8 cellular contexts compared by ENCODE assay signal in the genomic region with DNA sequence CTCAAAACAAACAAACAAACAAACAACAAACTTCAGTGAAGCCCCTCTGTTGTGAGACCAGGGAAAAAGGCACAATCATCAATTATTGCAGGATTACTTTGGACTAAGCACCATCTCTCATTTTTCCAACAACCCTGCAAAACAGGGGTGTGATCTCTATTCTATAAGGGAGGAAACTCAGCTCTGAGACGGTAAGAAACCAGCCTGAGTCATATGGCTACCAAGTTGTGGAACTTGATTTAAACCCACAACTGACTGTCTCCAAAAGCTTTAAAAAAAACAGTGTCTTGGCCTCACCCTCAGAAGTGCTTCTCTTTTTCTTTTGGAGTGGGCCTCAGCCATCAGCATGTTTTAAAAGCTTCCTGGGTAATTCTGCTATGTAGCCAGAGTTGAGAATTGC. TPM values are rescaled to one million over a fixed set of nuclear protein-coding genes. Genes with fewer than 3 reads are reported as not detected.
DNase-seq lines count a peak whose midpoint lies in the region; ATAC-seq, FAIRE-seq and TF ChIP-seq lines count a peak whose summit lies in the region.

No MANE protein-coding gene starts in this region.

- TF ChIP-seq RAD21 in HepG2 (CRISPR knock-in tag; IDR thresholded peaks at IDR 0.05): no peak

- no peak overlapping the region for H3K56ac ChIP-seq in mesendoderm (ENCODE audit: low read length)

- FAIRE-seq in HepG2 (lab: Jason Lieb, UNC): no peak

- H3K4me2 ChIP-seq in HepG2 (ENCODE audit: low read depth, low read length) (no peak overlapping the region), mesendoderm (ENCODE audit: low read length) (no peak overlapping the region)

- no peaks in the 10 kb centered on the region for H4K20me1 ChIP-seq in HepG2 (ENCODE audit: insufficient read depth, low read length)

- H2BK5ac ChIP-seq in mesendoderm (ENCODE audit: low read length): no peak overlapping the region

- 83% methylated on average over 1 of the region's 1 CpG for WGBS in right lobe of liver (ENCODE audit: insufficient coverage, low coverage, low lambda C conversion rate, missing lambda C conversion rate)
- 100% methylated on average over 1 of the region's 1 CpG for WGBS in HepG2 (ENCODE audit: low lambda C conversion rate)
- no CpG with 5 or more reads among the region's 1 CpG for WGBS in mesendoderm (ENCODE audit: extremely low coverage, insufficient coverage, low lambda C conversion rate)

- H3K23ac ChIP-seq in mesendoderm (ENCODE audit: low read length): no peak overlapping the region

- H2AK5ac ChIP-seq in mesendoderm (ENCODE audit: low read length): no peak overlapping the region

- H2BK15ac ChIP-seq in mesendoderm (replicated peaks; ENCODE audit: low read depth): no peak overlapping the region

- POLR2A ChIA-PET in HepG2 (lab: Yijun Ruan, JAX): no interaction called here

- ATAC-seq in right lobe of liver (peak; percentile 22 to 58 (median 49)), HepG2 (no peak), HG03354 (IDR thresholded peaks at IDR 0.05; ENCODE audit: poor library complexity, severe bottlenecking, unreplicated experiment) (peak; percentile 84), GM19324 (IDR thresholded peaks at IDR 0.05; ENCODE audit: low FRiP score, unreplicated experiment) (no peak)
- peak; percentile 94 for ATAC-seq in stimulated activated memory B cell treated with anti-CD40 and anti-IgM and Interleukin-4, amounts not matched to agents 10 μg/mL and 1 μg/mL and 100 μg/mL, for 72 hours

- CTCF ChIA-PET in HepG2 (lab: Yijun Ruan, JAX; ENCODE audit: low intra/inter-chr PET ratio, low total read pairs): no interaction called here

- peaks cover 4% of the 10 kb centered on the region for H3K9me3 Mint-ChIP-seq in stimulated activated memory B cell treated with anti-CD40 and anti-IgM and Interleukin-4, amounts not matched to agents 10 μg/mL and 1 μg/mL and 100 μg/mL, for 72 hours

- TF ChIP-seq POLR2A in right lobe of liver (IDR thresholded peaks at IDR 0.05): no peak
- no peak for TF ChIP-seq POLR2A in HepG2 (IDR thresholded peaks at IDR 0.05; ENCODE audit: insufficient read depth in 1 of 2, low read depth in 2 of 2, low read length in 2 of 2)

- H3K79me2 ChIP-seq in HepG2 (ENCODE audit: insufficient read depth, low read length): no peaks in the 10 kb centered on the region
- no peaks in the 10 kb centered on the region for H3K79me2 ChIP-seq in mesendoderm (ENCODE audit: control insufficient read depth, insufficient read depth, low read length)

- H3K27me3 ChIP-seq in right lobe of liver: no peaks in the 10 kb centered on the region
- no peaks in the 10 kb centered on the region for H3K27me3 ChIP-seq in HepG2 (ENCODE audit: control insufficient read depth in 1 of 2, insufficient read depth in 2 of 2, low read length in 2 of 2)
- no peaks in the 10 kb centered on the region for H3K27me3 ChIP-seq in mesendoderm (ENCODE audit: insufficient read depth, low read length, poor library complexity)

- H3K36me3 Mint-ChIP-seq in stimulated activated memory B cell treated with anti-CD40 and anti-IgM and Interleukin-4, amounts not matched to agents 10 μg/mL and 1 μg/mL and 100 μg/mL, for 72 hours: peaks cover 27% of the 10 kb centered on the region

- H3K4me3 Mint-ChIP-seq in stimulated activated memory B cell treated with anti-CD40 and anti-IgM and Interleukin-4, amounts not matched to agents 10 μg/mL and 1 μg/mL and 100 μg/mL, for 72 hours: no peak overlapping the region

- no peak overlapping the region for H3K27ac Mint-ChIP-seq in stimulated activated memory B cell treated with anti-CD40 and anti-IgM and Interleukin-4, amounts not matched to agents 10 μg/mL and 1 μg/mL and 100 μg/mL, for 72 hours

- H3K9me3 ChIP-seq in right lobe of liver (no peaks in the 10 kb centered on the region), HepG2 (ENCODE audit: low read length) (peaks cover 8% of the 10 kb centered on the region; the same call in 1 of the 2 replicates)

- H3K4me1 Mint-ChIP-seq in stimulated activated memory B cell treated with anti-CD40 and anti-IgM and Interleukin-4, amounts not matched to agents 10 μg/mL and 1 μg/mL and 100 μg/mL, for 72 hours: peaks cover 33% of the 10 kb centered on the region

- no peak overlapping the region for H2AFZ ChIP-seq in HepG2 (ENCODE audit: low read length)

- H3K18ac ChIP-seq in mesendoderm (ENCODE audit: low read length): no peak overlapping the region

- H3K4ac ChIP-seq in mesendoderm (ENCODE audit: low read depth, low read length): no peak overlapping the region

- H2BK120ac ChIP-seq in mesendoderm (ENCODE audit: low read depth, low read length): no peak overlapping the region

- no peak for TF ChIP-seq CTCF in right lobe of liver (IDR thresholded peaks at IDR 0.05)
- no peak for TF ChIP-seq CTCF in HepG2 (CRISPR knock-in tag; IDR thresholded peaks at IDR 0.05)
- TF ChIP-seq CTCF in astrocyte of the spinal cord (IDR thresholded peaks at IDR 0.05; ENCODE audit: low read depth, low read length): no peak

- peaks cover 0 to 4% (median 0%) of the 10 kb centered on the region in 4 donors for H3K4me1 ChIP-seq in right lobe of liver
- H3K4me1 ChIP-seq in HepG2 (ENCODE audit: insufficient read depth, low read length): peaks cover 13% of the 10 kb centered on the region
- H3K4me1 ChIP-seq in mesendoderm (ENCODE audit: control insufficient read depth, low read depth, low read length): no peaks in the 10 kb centered on the region

- BruUV-seq in HepG2 (replicated peaks; lab: Mats Ljungman, UMichigan): no TSS peak

- H3K27ac ChIP-seq in right lobe of liver (no peak overlapping the region), HepG2 (ENCODE audit: extremely low read length, insufficient read depth, low read length) (no peak overlapping the region), mesendoderm (ENCODE audit: low read depth, low read length) (no peak overlapping the region)

- H3K27me3 Mint-ChIP-seq in stimulated activated memory B cell treated with anti-CD40 and anti-IgM and Interleukin-4, amounts not matched to agents 10 μg/mL and 1 μg/mL and 100 μg/mL, for 72 hours: no peaks in the 10 kb centered on the region

- no peaks in the 10 kb centered on the region for H3K36me3 ChIP-seq in right lobe of liver
- peaks cover 5 to 20% of the 10 kb centered on the region in 2 experiments; a peak in 4 of 5 replicates for H3K36me3 ChIP-seq in HepG2 (replicated peaks in 1 of 2; ENCODE audit: control insufficient read depth in 1 of 2, insufficient read depth in 2 of 2, low read length in 2 of 2)
- no peaks in the 10 kb centered on the region for H3K36me3 ChIP-seq in mesendoderm (ENCODE audit: control insufficient read depth, insufficient read depth, low read length)

- H4K5ac ChIP-seq in mesendoderm (ENCODE audit: low read length): no peak overlapping the region

- H3K9ac ChIP-seq in HepG2 (ENCODE audit: insufficient read depth, low read depth, low read length) (no peak overlapping the region), mesendoderm (ENCODE audit: low read length) (no peak overlapping the region)

- H3K4me3 ChIP-seq in right lobe of liver (no peak overlapping the region), HepG2 (replicated peaks in 1 of 3; ENCODE audit: insufficient read depth in 1 of 3, low read depth in 2 of 3, low read length in 3 of 3) (no peak overlapping the region), astrocyte of the spinal cord (ENCODE audit: low read depth, low read length) (no peak overlapping the region), mesendoderm (ENCODE audit: low read length) (no peak overlapping the region)

- H3K79me1 ChIP-seq in mesendoderm (ENCODE audit: low read length): no peaks in the 10 kb centered on the region

- DNase-seq in right lobe of liver: no peak
- no peak for DNase-seq in HepG2 (ENCODE audit: low spot score)
- peak; percentile 53 for DNase-seq in astrocyte of the spinal cord (ENCODE audit: low read depth, low spot score)
- no peak for DNase-seq in nucleus accumbens (lab: John Stamatoyannopoulos, UW)
- no peak for DNase-seq in mesendoderm

- in situ Hi-C loops in HepG2 (cut with HindIII; ENCODE audit: extremely low pct_ligation_motif_present, low pct_unique_long_range_greater_than_20kb): no loop called here
- in situ Hi-C loops in astrocyte of the spinal cord (cut with HindIII; ENCODE audit: low sequenced_read_pairs): no loop called here

- no peak overlapping the region for H4K8ac ChIP-seq in mesendoderm (ENCODE audit: low read depth, low read length)

- TF ChIP-seq EP300 in HepG2 (IDR thresholded peaks at IDR 0.05; ENCODE audit: low read depth in 2 of 2, low read length in 2 of 2) (no peak), HepG2 (CRISPR knock-in tag; IDR thresholded peaks at IDR 0.05; ENCODE audit: borderline replicate concordance) (no peak)

- intact Hi-C loops in right lobe of liver (cut with DNase I) (no loop called here), HepG2 (cut with micrococcal nuclease; ENCODE audit: unreplicated experiment) (no loop called here)

TF ChIP-seq in HepG2, 621 proteins besides CTCF, POLR2A, EP300 and RAD21 (continues in another document):
- TF ChIP-seq ELF4 (CRISPR knock-in tag; IDR thresholded peaks at IDR 0.05; ENCODE audit: borderline replicate concordance) (no peak), ZNF839 (CRISPR knock-in tag; IDR thresholded peaks at IDR 0.05; ENCODE audit: borderline replicate concordance) (no peak)

RNA-seq across cellular contexts. Expression of gene RIN3, which starts 49.8 kb away (rescaled TPM):
- 10 to 100 TPM; 10.7 to 20.4 (median 18.9) TPM for total RNA-seq in right lobe of liver
- total RNA-seq in HepG2 (2016; rRNA removed; fragmentation: Illumina TruSeq; extraction: Trizol): 2.3 and 2.9 TPM in 2 replicates
- 2.3 and 2.7 TPM in 2 replicates for total RNA-seq in HepG2 (2016; cell fraction: cytosol; rRNA removed; fragmentation: Illumina TruSeq; extraction: Trizol; ENCODE audit: low read depth)
- 2.0 and 2.8 TPM in 2 replicates for total RNA-seq in HepG2 (2016; cell fraction: insoluble cytoplasmic fraction; rRNA removed; fragmentation: Illumina TruSeq; extraction: Trizol)
- 4.4 and 4.7 TPM in 2 replicates for total RNA-seq in HepG2 (2016; cell fraction: membrane; rRNA removed; fragmentation: Illumina TruSeq; extraction: Trizol)
- total RNA-seq in HepG2 (2016; cell fraction: nucleus; rRNA removed; fragmentation: Illumina TruSeq; extraction: Trizol): 5.1 and 7.2 TPM in 2 replicates
- polyA plus RNA-seq in HepG2 (2011; rRNA removed): 3.5 and 3.6 TPM in 2 replicates
- polyA plus RNA-seq in HepG2 (2011; cell fraction: cytosol; rRNA removed): 1.6 and 2.1 TPM in 2 replicates
- polyA plus RNA-seq in HepG2 (2011; cell fraction: nucleus; rRNA removed): 7.0 TPM in 2 replicates
- polyA plus RNA-seq in HepG2 (2012): 5.6 and 6.5 TPM in 2 replicates
- polyA plus RNA-seq in HepG2 (2016; cell fraction: cytosol; fragmentation: Illumina TruSeq; extraction: Trizol; ENCODE audit: low read depth): 6.3 and 6.8 TPM in 2 replicates
- 7.0 and 10.5 TPM in 2 replicates for polyA plus RNA-seq in HepG2 (2016; cell fraction: insoluble cytoplasmic fraction; fragmentation: Illumina TruSeq; extraction: Trizol; ENCODE audit: low read depth)
- 9.8 and 10.5 TPM in 2 replicates for polyA plus RNA-seq in HepG2 (2016; cell fraction: membrane; fragmentation: Illumina TruSeq; extraction: Trizol; ENCODE audit: low read depth)
- 11.7 and 11.9 TPM in 2 replicates for polyA plus RNA-seq in HepG2 (2016; cell fraction: nucleus; fragmentation: Illumina TruSeq; extraction: Trizol; ENCODE audit: insufficient read depth, low read depth)
- 5.5 TPM in 1 of 2 replicates, not detected in the other for polyA minus RNA-seq in HepG2 (2011; rRNA and poly(A)+ RNA removed; ENCODE audit: low replicate concordance)
- polyA minus RNA-seq in HepG2 (2011; cell fraction: cytosol; rRNA and poly(A)+ RNA removed): 4.6 and 4.9 TPM in 2 replicates
- 8.0 and 9.7 TPM in 2 replicates for polyA minus RNA-seq in HepG2 (2011; cell fraction: nucleus; rRNA and poly(A)+ RNA removed)
- polyA plus RNA-seq in mesendoderm (2013, experiment 1 of 2): 2.4 TPM
- polyA plus RNA-seq in mesendoderm (2013, experiment 2 of 2): 2.3 TPM

Comparison
In these comparisons a context has a peak if more than half of its experiments do, and no peak if none do; other contexts are left out.
1. ATAC-seq: peak in right lobe of liver (4 of 4), HG03354 (single experiment) and stimulated activated memory B cell treated with anti-CD40 and anti-IgM and Interleukin-4, amounts not matched to agents 10 μg/mL and 1 μg/mL and 100 μg/mL, for 72 hours (single experiment); none in HepG2 (single experiment) and GM19324 (single experiment).